1 cellular context compared by ENCODE assay signal in the genomic region with DNA sequence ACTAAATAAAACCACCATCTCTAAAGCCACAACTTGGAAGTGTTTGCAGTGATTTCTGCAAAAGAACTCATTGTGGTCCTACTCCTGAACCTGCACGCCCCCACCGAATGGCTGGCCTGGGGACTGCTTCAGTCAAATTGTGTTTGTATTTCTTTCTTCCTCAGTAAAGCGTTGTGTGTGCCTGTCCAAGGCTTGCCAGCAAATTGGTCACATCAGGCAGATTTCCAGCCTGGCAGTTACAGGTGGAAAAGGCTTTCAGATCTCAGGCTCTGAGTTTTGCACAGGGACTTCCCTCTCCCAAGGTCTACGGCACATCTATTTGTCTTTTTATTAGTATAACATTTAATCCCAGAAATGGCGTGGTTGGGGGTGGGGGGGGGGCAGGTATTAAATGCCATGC.
TF ChIP-seq lines count a peak whose summit lies in the region.

No MANE protein-coding gene starts in this region.

TF ChIP-seq in GM23338, 12 proteins besides CTCF, POLR2A, EP300 and RAD21 (continued from another document):
- TF ChIP-seq, protein P1, sequence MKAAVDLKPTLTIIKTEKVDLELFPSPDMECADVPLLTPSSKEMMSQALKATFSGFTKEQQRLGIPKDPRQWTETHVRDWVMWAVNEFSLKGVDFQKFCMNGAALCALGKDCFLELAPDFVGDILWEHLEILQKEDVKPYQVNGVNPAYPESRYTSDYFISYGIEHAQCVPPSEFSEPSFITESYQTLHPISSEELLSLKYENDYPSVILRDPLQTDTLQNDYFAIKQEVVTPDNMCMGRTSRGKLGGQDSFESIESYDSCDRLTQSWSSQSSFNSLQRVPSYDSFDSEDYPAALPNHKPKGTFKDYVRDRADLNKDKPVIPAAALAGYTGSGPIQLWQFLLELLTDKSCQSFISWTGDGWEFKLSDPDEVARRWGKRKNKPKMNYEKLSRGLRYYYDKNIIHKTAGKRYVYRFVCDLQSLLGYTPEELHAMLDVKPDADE (IDR thresholded peaks at IDR 0.05): no peak
- no peak for TF ChIP-seq POLR2AphosphoS5 (IDR thresholded peaks at IDR 0.05; ENCODE audit: low read depth)
